8 cellular contexts compared by ENCODE assay signal in genomic region chr15:73991260-73991659, GRCh38. TPM values are rescaled to one million over a fixed set of nuclear protein-coding genes. Genes with fewer than 3 reads are reported as not detected.
A peak's percentile ranks its signal among the peaks of the same experiment; 100 is the strongest.
DNase-seq lines count a peak whose midpoint lies in the region; ATAC-seq, FAIRE-seq and TF ChIP-seq lines count a peak whose summit lies in the region.

No MANE protein-coding gene starts in this region.

- peak overlapping the region; percentile 61 for H3K27ac Mint-ChIP-seq in activated T-cell treated with anti-CD3 and anti-CD28 coated beads, Interleukin-2, amount 50 U/mL, for 24 hours
- peak overlapping the region; percentile 34 for H3K27ac Mint-ChIP-seq in activated naive CD8-positive, alpha-beta T cell

- H3K36me3 Mint-ChIP-seq in activated T-cell treated with anti-CD3 and anti-CD28 coated beads, Interleukin-2, amount 50 U/mL, for 24 hours (ENCODE audit: low read depth): peaks cover 43% of the 10 kb centered on the region
- peaks cover 4% of the 10 kb centered on the region for H3K36me3 Mint-ChIP-seq in activated naive CD8-positive, alpha-beta T cell

- FAIRE-seq in D721Med (lab: Jason Lieb, UNC): no peak

- peaks cover 39% of the 10 kb centered on the region for H3K4me1 Mint-ChIP-seq in activated T-cell treated with anti-CD3 and anti-CD28 coated beads, Interleukin-2, amount 50 U/mL, for 24 hours (ENCODE audit: low read depth)
- H3K4me1 Mint-ChIP-seq in activated naive CD8-positive, alpha-beta T cell (ENCODE audit: low read depth): peaks cover 34% of the 10 kb centered on the region

- TF ChIP-seq CTCF in D721Med (IDR thresholded peaks at IDR 0.05; ENCODE audit: insufficient read depth, missing control alignments): no peak

- peak overlapping the region; percentile 61 for H3K4me3 ChIP-seq in skeletal muscle cell (ENCODE audit: low read depth, low read length)

- no peak for DNase-seq in activated T-cell treated with anti-CD3 and anti-CD28 coated beads, Interleukin-2, amount 50 U/mL, for 24 hours
- DNase-seq in activated T-cell treated with anti-CD3 and anti-CD28 coated beads for 4 hours: no peak
- peak; percentile 90 for DNase-seq in left ventricle myocardium superior
- DNase-seq in skeletal muscle cell (ENCODE audit: low read depth): no peak
- DNase-seq in D721Med (ENCODE audit: insufficient read length, low spot score): no peak
- DNase-seq in DMS114 treated with DMSO at 0.1 percent for 48 hours (lab: John Stamatoyannopoulos, UW; ENCODE audit: unreplicated experiment): no peak

- ATAC-seq in left ventricle myocardium superior (peak; percentile 76), HG03280 (IDR thresholded peaks at IDR 0.05; ENCODE audit: unreplicated experiment) (no peak)

- no peaks in the 10 kb centered on the region for H3K27me3 Mint-ChIP-seq in activated T-cell treated with anti-CD3 and anti-CD28 coated beads, Interleukin-2, amount 50 U/mL, for 24 hours
- H3K27me3 Mint-ChIP-seq in activated naive CD8-positive, alpha-beta T cell: no peaks in the 10 kb centered on the region

- intact Hi-C loops in left ventricle myocardium superior (cut with micrococcal nuclease): no loop called here

- H3K9me3 Mint-ChIP-seq in activated T-cell treated with anti-CD3 and anti-CD28 coated beads, Interleukin-2, amount 50 U/mL, for 24 hours: no peaks in the 10 kb centered on the region
- H3K9me3 Mint-ChIP-seq in activated naive CD8-positive, alpha-beta T cell (ENCODE audit: low read depth): no peaks in the 10 kb centered on the region

- peak overlapping the region; percentile 91 for H3K4me3 Mint-ChIP-seq in activated T-cell treated with anti-CD3 and anti-CD28 coated beads, Interleukin-2, amount 50 U/mL, for 24 hours
- H3K4me3 Mint-ChIP-seq in activated naive CD8-positive, alpha-beta T cell: peak overlapping the region; percentile 83

RNA-seq across cellular contexts. Expression of gene STOML1, which starts 0.8 kb away (rescaled TPM):
- 26.9 TPM for total RNA-seq in left ventricle myocardium superior

RNA-seq across cellular contexts. Expression of gene PML, which starts 3.3 kb away (rescaled TPM):
- total RNA-seq in left ventricle myocardium superior: 20.8 TPM
